8 cellular contexts compared by ENCODE assay signal in the genomic region with DNA sequence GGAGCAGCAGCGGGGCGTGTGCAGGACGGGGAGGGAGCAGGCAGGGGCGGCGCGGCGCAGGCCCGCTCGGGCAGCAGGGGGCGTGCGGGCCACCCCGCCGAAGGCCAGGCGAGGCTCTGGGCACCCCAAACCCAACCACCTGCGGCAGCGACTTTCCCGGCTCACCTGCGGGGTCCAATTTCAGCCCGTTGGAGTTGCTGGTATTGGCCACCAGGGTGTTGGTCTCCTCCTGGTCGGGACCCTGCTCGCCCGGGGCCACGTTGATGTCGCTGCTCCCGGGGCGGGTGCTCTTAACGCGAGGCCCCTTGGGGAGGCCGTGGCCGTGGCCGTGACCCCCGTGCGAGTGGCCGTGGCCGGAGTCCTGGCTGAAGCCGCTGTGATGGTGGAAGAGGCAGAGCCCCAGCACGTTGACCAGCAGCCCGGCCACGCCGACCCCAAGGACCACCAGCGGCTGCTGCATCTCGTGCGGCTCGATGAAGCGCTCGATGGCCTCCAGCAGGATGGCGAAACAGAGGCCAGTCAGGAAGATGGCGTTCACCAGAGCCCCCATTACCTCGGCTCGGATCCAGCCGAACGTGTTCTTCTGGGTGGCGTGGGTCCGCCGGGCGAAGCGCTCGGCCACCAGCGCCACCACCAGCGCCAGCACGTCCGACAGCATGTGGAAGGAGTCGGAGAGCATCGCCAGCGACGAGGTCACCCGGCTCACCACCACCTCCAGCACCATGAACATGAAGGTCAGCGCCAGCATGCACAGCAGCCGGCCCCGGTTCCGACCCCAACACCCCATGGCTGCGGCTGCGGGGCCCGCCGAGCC. TPM values are rescaled to one million over a fixed set of nuclear protein-coding genes. Genes with fewer than 3 reads are reported as not detected.
DNase-seq lines count a peak whose midpoint lies in the region; ATAC-seq, FAIRE-seq and TF ChIP-seq lines count a peak whose summit lies in the region.

No MANE protein-coding gene starts in this region.

- ATAC-seq in GM21786 (IDR thresholded peaks at IDR 0.05; ENCODE audit: unreplicated experiment) (peak; percentile 32), psoas muscle (peak; percentile 53 to 77 (median 67))

- H3K9ac ChIP-seq in adipocyte (ENCODE audit: low read length) = peak overlapping the region; percentile 95

- peak overlapping the region; percentile 99 for H3K27ac ChIP-seq in left ventricle myocardium inferior (replicated peaks)
- peak overlapping the region; percentile 83 for H3K27ac ChIP-seq in psoas muscle

- intact Hi-C loops in left ventricle myocardium inferior (cut with micrococcal nuclease) = loop anchor here (5.0 kb wide), 1 partner anchor 79 kb away; no protein-coding TSS in a partner anchor
- intact Hi-C loops in psoas muscle (cut with DNase I) = loop anchor here (1.0 to 5.0 kb wide), 3 partner anchors 34 to 77 kb away; no protein-coding TSS in a partner anchor

- H3K4me3 ChIP-seq in adipocyte (ENCODE audit: low read length) (peak overlapping the region; percentile 99), left ventricle myocardium inferior (peak overlapping the region; percentile 81), psoas muscle (peak overlapping the region; percentile 97)

- peak; percentile 32 for FAIRE-seq in urothelium cell line (lab: Jason Lieb, UNC)

- no peaks in the 10 kb centered on the region for H3K9me3 ChIP-seq in adipocyte (ENCODE audit: control insufficient read depth, low read length)
- H3K9me3 ChIP-seq in left ventricle myocardium inferior (replicated peaks) = no peaks in the 10 kb centered on the region
- H3K9me3 ChIP-seq in psoas muscle = no peaks in the 10 kb centered on the region

- DNase-seq in G401 (ENCODE audit: low spot score) (peak; percentile 58), LHCN-M2 (ENCODE audit: low read depth) (peak; percentile 66), SW480 (ENCODE audit: low spot score) (peak; percentile 92), adipocyte (ENCODE audit: low read depth) (peak; percentile 89), left ventricle myocardium inferior (peak; percentile 76), psoas muscle (peak; percentile 70 to 84), urothelium cell line (ENCODE audit: low spot score) (peak; percentile 85)

- H3K4me1 ChIP-seq in adipocyte (ENCODE audit: control insufficient read depth, insufficient read depth, low read length) (peaks cover 62% of the 10 kb centered on the region), left ventricle myocardium inferior (peaks cover 79% of the 10 kb centered on the region), psoas muscle (peaks cover 19% of the 10 kb centered on the region)

- H3K27me3 ChIP-seq in adipocyte (replicated peaks; ENCODE audit: control insufficient read depth, insufficient read depth, low read length) = no peaks in the 10 kb centered on the region
- H3K27me3 ChIP-seq in left ventricle myocardium inferior (ENCODE audit: low read depth) = no peaks in the 10 kb centered on the region
- no peaks in the 10 kb centered on the region for H3K27me3 ChIP-seq in psoas muscle (ENCODE audit: insufficient read depth in 3 of 3, low read length in 2 of 3)

- peak; percentile 90 for TF ChIP-seq CTCF in left ventricle myocardium inferior (IDR thresholded peaks at IDR 0.05; ENCODE audit: borderline replicate concordance)
- TF ChIP-seq CTCF in psoas muscle (IDR thresholded peaks at IDR 0.05) = peak; percentile 82

- H3K36me3 ChIP-seq in adipocyte (ENCODE audit: control insufficient read depth, insufficient read depth, low read length, severe bottlenecking) (peaks cover 31% of the 10 kb centered on the region), left ventricle myocardium inferior (peaks cover 12% of the 10 kb centered on the region), psoas muscle (ENCODE audit: insufficient read depth in 1 of 2, low read depth in 1 of 2) (peaks cover 0 to 21% of the 10 kb centered on the region in 2 donors)

- in situ Hi-C loops in G401 (cut with HindIII; ENCODE audit: low sequenced_read_pairs) = no loop called here

- 0% methylated on average over 63 to 75 of the region's 75 CpGs for WGBS in psoas muscle, 3 donors

RNA-seq across cellular contexts. Expression of gene SLC30A1, which starts 0.9 kb away (rescaled TPM):
- 14.3 and 16.6 TPM in 2 replicates for total RNA-seq in G401 (2014; rRNA removed; shearing (Covaris generic))
- 15.5 and 17.0 TPM in 2 replicates for total RNA-seq in LHCN-M2 (2014; rRNA removed)
- polyA plus RNA-seq in LHCN-M2 (2012) = 5.5 TPM
- total RNA-seq in left ventricle myocardium inferior = 11.5 TPM
- total RNA-seq in psoas muscle = 1 to 10 TPM; 1.5 to 5.2 (median 3.0) TPM
- 1 to 10 TPM in 1 of 3 donors, under 1 TPM in 2; 0.35 to 1.8 (median 0.63) TPM for polyA plus RNA-seq in psoas muscle

Comparison
In these comparisons a context has a peak if more than half of its experiments do, and no peak if none do; other contexts are left out.
1. Peak in every context shown above with its lines: DNase-seq, ATAC-seq, H3K4me3 ChIP-seq and H3K27ac ChIP-seq.